Comparison of ENCODE assay signal across 1 cellular context in genomic region chr3:125126323-125126722, GRCh38.
TF ChIP-seq lines count a peak whose summit lies in the region.

No MANE protein-coding gene starts in this region.

TF ChIP-seq in IMR-90, 13 proteins besides CTCF, POLR2A, EP300 and RAD21:
- TF ChIP-seq USF2 (IDR thresholded peaks at IDR 0.05; ENCODE audit: low read depth, low read length) (no peak), BHLHE40 (IDR thresholded peaks at IDR 0.05; ENCODE audit: low read depth, low read length) (no peak), RFX5 (IDR thresholded peaks at IDR 0.05; ENCODE audit: low read depth, low read length) (no peak), SMC3 (IDR thresholded peaks at IDR 0.05; ENCODE audit: low read depth, low read length) (no peak), RCOR1 (IDR thresholded peaks at IDR 0.05; ENCODE audit: insufficient replicate concordance, low read length) (no peak), ELK1 (IDR thresholded peaks at IDR 0.05; ENCODE audit: borderline replicate concordance, low read depth, low read length) (no peak), NFE2L2 (IDR thresholded peaks at IDR 0.05; ENCODE audit: low read depth, low read length) (no peak), MAZ (IDR thresholded peaks at IDR 0.05; ENCODE audit: borderline replicate concordance, low read depth, low read length) (no peak), MXI1 (IDR thresholded peaks at IDR 0.05; ENCODE audit: borderline replicate concordance, low read depth, low read length) (no peak), MAFK (IDR thresholded peaks at IDR 0.05; ENCODE audit: low read depth, low read length) (no peak), CEBPB (IDR thresholded peaks at IDR 0.05; ENCODE audit: low read depth, low read length) (no peak)
TF ChIP-seq in IMR-90: peak in this region for 0.
